In genomic region chr2:37667704-37668103, GRCh38 we compare ENCODE assay signal across 12 cellular contexts. TPM values are rescaled to one million over a fixed set of nuclear protein-coding genes. Genes with fewer than 3 reads are reported as not detected.
A peak's percentile ranks its signal among the peaks of the same experiment; 100 is the strongest.
DNase-seq lines count a peak whose midpoint lies in the region; ATAC-seq, FAIRE-seq and TF ChIP-seq lines count a peak whose summit lies in the region.
"Had no signal": no experiment of that assay in that cellular context is flagged by ENCODE, and none has a peak within 500 bp of the region (broad histone marks: within the 10 kb centered on the region; RNA-seq: fewer than 3 reads in every experiment).

No MANE protein-coding gene starts in this region.

- H3K4me1 Mint-ChIP-seq in naive thymus-derived CD8-positive, alpha-beta T cell, result peaks cover 37 to 79% (median 73%) of the 10 kb centered on the region in 4 donors

- in situ Hi-C loops in K562 (cut with MboI) (no loop called here), KBM-7 (cut with MboI; ENCODE audit: low pct_unique_long_range_greater_than_20kb, low sequenced_read_pairs) (no loop called here)

- 59% methylated on average over 2 of the region's 2 CpGs for WGBS in K562 (ENCODE audit: insufficient coverage, low coverage, missing lambda C conversion rate)

- H3K9me3 Mint-ChIP-seq in naive thymus-derived CD8-positive, alpha-beta T cell, result no peaks in the 10 kb centered on the region

- no peak for TF ChIP-seq EP300 in K562 (IDR thresholded peaks at IDR 0.05; ENCODE audit: low read length)

- POLR2A ChIA-PET in K562 (lab: Yijun Ruan, JAX), result interaction anchor here (1.2 kb wide), 1 partner anchor 20 kb away, joined by 5 read pairs; no protein-coding TSS in a partner anchor
- POLR2A ChIA-PET in naive thymus-derived CD8-positive, alpha-beta T cell (lab: Charles Lee), result interaction anchor here (1.5 to 4.8 kb wide), 2 partner anchors 11 to 19 kb away, joined by 8 to 24 read pairs; no protein-coding TSS in a partner anchor

- H3K27me3 Mint-ChIP-seq in naive thymus-derived CD8-positive, alpha-beta T cell, result no peaks in the 10 kb centered on the region

- H2AFZ ChIP-seq in K562 (ENCODE audit: low read depth, low read length), result no peak overlapping the region

- DNase-seq in left ventricle myocardium inferior (no peak), Right ventricle myocardium superior (no peak), K562 (ENCODE audit: extremely low read depth in 1 of 4, low spot score in 3 of 4) (no peak), KBM-7 (no peak), UCSD-AML1 (lab: John Stamatoyannopoulos, UW; ENCODE audit: unreplicated experiment) (no peak)
- DNase-seq in naive thymus-derived CD8-positive, alpha-beta T cell, result no peak
- no peak for DNase-seq in activated CD4-positive, alpha-beta T cell treated with anti-CD3 and anti-CD28 coated beads, Interleukin-2, amount 50 U/mL, for 48 hours
- DNase-seq: anterior cingulate cortex, NCI-H446, small intestine had no signal

- FAIRE-seq in K562 (lab: Jason Lieb, UNC), result no peak
- FAIRE-seq: small intestine had no signal

- TF ChIP-seq RAD21 in K562 (CRISPR knock-in tag; conservative IDR thresholded peaks at IDR 0.05 in 1 of 2, IDR thresholded peaks at IDR 0.05 in 1 of 2), result no peak

- no peak overlapping the region for H3K4me2 ChIP-seq in K562 (ENCODE audit: insufficient read depth, low read length)

- H3K27ac ChIP-seq in left ventricle myocardium inferior (replicated peaks) (peak overlapping the region; percentile 98), K562 (ENCODE audit: extremely low read depth, low read depth, low read length) (no peak overlapping the region)
- H3K27ac ChIP-seq: epithelial cell of prostate had no signal

- H3K36me3 Mint-ChIP-seq in naive thymus-derived CD8-positive, alpha-beta T cell, result peaks cover 0 to 31% (median 0%) of the 10 kb centered on the region in 3 donors

- H3K27me3 ChIP-seq in left ventricle myocardium inferior (ENCODE audit: low read depth) (no peaks in the 10 kb centered on the region), K562 (ENCODE audit: control insufficient read depth in 2 of 2, insufficient read depth in 2 of 2, low read length in 2 of 2) (peaks cover 0 to 12% of the 10 kb centered on the region in 2 experiments; a peak in 2 of 5 replicates)

- no peak for TF ChIP-seq CTCF in left ventricle myocardium inferior (IDR thresholded peaks at IDR 0.05; ENCODE audit: borderline replicate concordance)
- TF ChIP-seq CTCF in K562 (IDR thresholded peaks at IDR 0.05 in 2 of 3, conservative IDR thresholded peaks at IDR 0.05 in 1 of 3; ENCODE audit: insufficient read depth in 2 of 3, low read depth in 1 of 3, low read length in 3 of 3), result no peak

- peaks cover 96% of the 10 kb centered on the region for H3K4me1 ChIP-seq in left ventricle myocardium inferior
- peaks cover 0 to 20% of the 10 kb centered on the region in 2 experiments; a peak in 2 of 5 replicates for H3K4me1 ChIP-seq in K562 (replicated peaks in 1 of 2; ENCODE audit: control insufficient read depth in 2 of 2, insufficient read depth in 2 of 2, low read length in 2 of 2)

- H3K4me3 ChIP-seq in left ventricle myocardium inferior (peak overlapping the region; percentile 93), K562 (no peak overlapping the region)

- no peak for TF ChIP-seq POLR2A in K562 (conservative IDR thresholded peaks at IDR 0.05)

- H3K9me3 ChIP-seq in left ventricle myocardium inferior (replicated peaks) (no peaks in the 10 kb centered on the region), K562 (replicated peaks; ENCODE audit: control insufficient read depth, insufficient read depth, low read depth, low read length) (no peaks in the 10 kb centered on the region)

- peaks cover 3% of the 10 kb centered on the region for H4K20me1 ChIP-seq in K562 (replicated peaks; ENCODE audit: control insufficient read depth, insufficient read depth, low read length)

- H3K36me3 ChIP-seq in left ventricle myocardium inferior (peaks cover 6% of the 10 kb centered on the region), K562 (ENCODE audit: control insufficient read depth, insufficient read depth, low read length) (no peaks in the 10 kb centered on the region)

- no peaks in the 10 kb centered on the region; the same call in 2 of the 3 replicates for H3K79me2 ChIP-seq in K562 (ENCODE audit: control insufficient read depth, insufficient read depth, low read length)

- no peaks in the 10 kb centered on the region for H3K9me1 ChIP-seq in K562 (ENCODE audit: control insufficient read depth, insufficient read depth, low read length)

- ATAC-seq in Right ventricle myocardium superior (ENCODE audit: poor library complexity) (no peak), K562 (no peak), GM18498 (IDR thresholded peaks at IDR 0.05; ENCODE audit: unreplicated experiment) (no peak)
- no peak for ATAC-seq in naive thymus-derived CD8-positive, alpha-beta T cell

- H3K9ac ChIP-seq in K562 (ENCODE audit: insufficient read depth in 1 of 2, low read depth in 2 of 2, low read length in 2 of 2), result no peak overlapping the region

- H3K4me3 Mint-ChIP-seq in naive thymus-derived CD8-positive, alpha-beta T cell, result peak overlapping the region in 5 of 10 donors; percentile 11 to 48 (median 38)

- intact Hi-C loops in left ventricle myocardium inferior (cut with micrococcal nuclease) (no loop called here), Right ventricle myocardium superior (cut with DNase I) (no loop called here), K562 (cut with micrococcal nuclease) (no loop called here)

- H3K27ac Mint-ChIP-seq in naive thymus-derived CD8-positive, alpha-beta T cell, result peak overlapping the region in 6 of 10 donors; percentile 25 to 87 (median 56)

- CTCF ChIA-PET in K562 (lab: Yijun Ruan, JAX; ENCODE audit: low intra/inter-chr PET ratio), result no interaction called here

- BruUV-seq in K562 (replicated peaks; lab: Mats Ljungman, UMichigan), result no TSS peak

TF ChIP-seq in K562, 482 proteins besides CTCF, POLR2A, EP300 and RAD21:
- TF ChIP-seq RBM25 (IDR thresholded peaks at IDR 0.05; ENCODE audit: low read depth, low read length, severe bottlenecking), result peak; percentile 59
- TF ChIP-seq DNMT1 (IDR thresholded peaks at IDR 0.05), result no peak
- TF ChIP-seq NCOA6 (IDR thresholded peaks at IDR 0.05), result no peak
- 0 out of 2 replicates have a peak, but pooled peaks have one; percentile 15 for TF ChIP-seq ADNP (tag; IDR thresholded peaks at IDR 0.05)

RNA-seq across cellular contexts. Expression of gene CDC42EP3, which starts 3.7 kb away (rescaled TPM):
- total RNA-seq in left ventricle myocardium inferior (81.9 TPM), Right ventricle myocardium superior (75.3 TPM), K562 (2014; rRNA removed) (1.8 and 3.6 TPM in 2 replicates), K562 (2014; rRNA removed; fragmentation: Illumina TruSeq; extraction: Trizol) (3.4 and 3.8 TPM in 2 replicates), K562 (2015; rRNA removed; fragmentation: Illumina TruSeq; extraction: Trizol) (1.9 and 2.0 TPM in 2 replicates), K562 (2021) (2.5 and 4.2 TPM in 2 replicates)
- 0.40 and 0.49 TPM in 2 replicates for total RNA-seq in K562 (2011; cell fraction: chromatin; rRNA removed; ENCODE audit: low replicate concordance)
- 0.50 and 0.53 TPM in 2 replicates for total RNA-seq in K562 (2011; cell fraction: nucleolus; rRNA removed)
- total RNA-seq in K562 (2011; cell fraction: nucleoplasm; rRNA removed), result 0.59 and 1.1 TPM in 2 replicates
- polyA plus RNA-seq in K562 (2011; rRNA removed) (0.72 and 2.0 TPM in 2 replicates), K562 (2014; fragmentation: Illumina TruSeq; extraction: Trizol) (4.1 and 6.4 TPM in 2 replicates), K562 (2014; fragmentation: Nextera tagmentation; extraction: Ambion mirVana) (under 1 TPM; 0.74 to 0.77 TPM), K562 (2014; rRNA removed) (3.1 and 3.4 TPM in 2 replicates)
- polyA plus RNA-seq in K562 (2011; cell fraction: cytosol; rRNA removed), result 0.69 and 1.8 TPM in 2 replicates
- polyA plus RNA-seq in K562 (2011; cell fraction: nucleus; rRNA removed), result 0.78 and 1.8 TPM in 2 replicates
- polyA plus RNA-seq in K562 (2012), result 1.9 and 3.4 TPM in 2 replicates
- 0.35 and 2.1 TPM in 2 replicates for polyA minus RNA-seq in K562 (2011; rRNA and poly(A)+ RNA removed)
- 0.57 and 0.64 TPM in 2 replicates for polyA minus RNA-seq in K562 (2011; cell fraction: cytosol; rRNA and poly(A)+ RNA removed)
- 0.27 and 1.2 TPM in 2 replicates for polyA minus RNA-seq in K562 (2011; cell fraction: nucleus; rRNA and poly(A)+ RNA removed)
- 10 to 100 TPM; 28.4 to 32.3 TPM for total RNA-seq in naive thymus-derived CD8-positive, alpha-beta T cell
- 10 to 100 TPM; 47.9 to 68.5 (median 52.6) TPM for polyA plus RNA-seq in naive thymus-derived CD8-positive, alpha-beta T cell

Comparison
In these comparisons a context has a peak if more than half of its experiments do, and no peak if none do; other contexts are left out.
1. RNA of gene CDC42EP3, which starts 3.7 kb away (total RNA-seq): 81.9 TPM in left ventricle myocardium inferior (single experiment), 75.3 TPM in Right ventricle myocardium superior (single experiment) and 28.4 to 32.3 TPM in naive thymus-derived CD8-positive, alpha-beta T cell; 0.40 to 4.2 TPM in K562; every median in the first group is over 4 times any median in the second.